Comparison of ENCODE assay signal across 20 cellular contexts in the genomic region with DNA sequence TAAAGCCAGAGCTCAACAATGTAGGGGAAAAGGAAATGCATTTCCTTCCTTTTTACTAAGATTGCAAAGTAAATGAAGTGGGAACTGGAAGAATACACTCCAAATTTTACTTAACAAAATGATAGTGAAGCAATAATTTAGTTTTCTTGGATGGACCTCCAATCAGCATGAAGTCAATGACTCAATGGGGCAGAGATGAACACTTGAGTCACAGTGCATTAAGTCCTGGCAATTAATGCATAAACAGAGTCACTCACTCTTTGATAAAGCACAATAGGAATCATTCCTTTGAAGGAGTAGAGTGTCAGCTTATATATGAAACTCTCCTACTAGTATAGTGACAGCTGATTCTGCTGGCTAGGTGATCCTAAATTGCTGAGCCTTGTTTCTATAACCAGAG.
DNase-seq lines count a peak whose midpoint lies in the region; ATAC-seq, FAIRE-seq and TF ChIP-seq lines count a peak whose summit lies in the region.
"Had no signal": no experiment of that assay in that cellular context is flagged by ENCODE, and none has a peak within 500 bp of the region (broad histone marks: within the 10 kb centered on the region; RNA-seq: fewer than 3 reads in every experiment).

No MANE protein-coding gene starts in this region.

- H3K36me3 ChIP-seq in SK-N-SH (replicated peaks in 1 of 2; ENCODE audit: control insufficient read depth in 1 of 2, insufficient read depth in 2 of 2, low read length in 1 of 2) (no peaks in the 10 kb centered on the region), endothelial cell of umbilical vein (ENCODE audit: control insufficient read depth in 2 of 2, extremely low read depth in 1 of 2, insufficient read depth in 2 of 2, low read length in 2 of 2) (no peaks in the 10 kb centered on the region)
- H3K36me3 ChIP-seq: BLaER1 had no signal

- dilution Hi-C loops in endothelial cell of umbilical vein (cut with MboI; ENCODE audit: extremely low pct_ligation_motif_present, low sequenced_read_pairs): no loop called here

- H3K27ac ChIP-seq in SK-N-SH (ENCODE audit: low read depth in 2 of 2, low read length in 1 of 2): peak overlapping the region; percentile 25 to 97; a peak in 3 of 4 replicates
- H3K27ac ChIP-seq in endothelial cell of umbilical vein (ENCODE audit: insufficient read depth, low read depth, low read length): no peak overlapping the region
- no peak overlapping the region for H3K27ac ChIP-seq in foreskin keratinocyte
- H3K27ac ChIP-seq: BLaER1, KMS-11 had no signal

- peak; percentile 25 for ATAC-seq in foreskin keratinocyte
- ATAC-seq: HCT116 had no signal

- TF ChIP-seq CTCF in SK-N-SH (IDR thresholded peaks at IDR 0.05): no peak
- TF ChIP-seq CTCF in endothelial cell of umbilical vein (IDR thresholded peaks at IDR 0.05; ENCODE audit: extremely low read depth in 1 of 2, insufficient read depth in 1 of 2, low read depth in 1 of 2, low read length in 2 of 2): no peak
- TF ChIP-seq CTCF in foreskin keratinocyte (conservative IDR thresholded peaks at IDR 0.05): no peak

- BruUV-seq in endothelial cell of umbilical vein (replicated peaks; lab: Mats Ljungman, UMichigan): no TSS peak

- TF ChIP-seq POLR2A in endothelial cell of umbilical vein (IDR thresholded peaks at IDR 0.05; ENCODE audit: low read depth, low read length): no peak

- H3K4me2 ChIP-seq in SK-N-SH: peak overlapping the region; percentile 23; the same call in 1 of the 2 replicates
- no peak overlapping the region for H3K4me2 ChIP-seq in endothelial cell of umbilical vein (ENCODE audit: insufficient read depth, low read length)
- H3K4me2 ChIP-seq: BLaER1, KMS-11 had no signal

- TF ChIP-seq EP300 in SK-N-SH (IDR thresholded peaks at IDR 0.05; ENCODE audit: borderline replicate concordance in 1 of 2, low read depth in 1 of 2, low read length in 1 of 2): no peak

- no peak for TF ChIP-seq RAD21 in SK-N-SH (IDR thresholded peaks at IDR 0.05; ENCODE audit: low read length)

- H3K9me1 ChIP-seq in endothelial cell of umbilical vein (replicated peaks; ENCODE audit: control insufficient read depth, extremely low read depth, insufficient read depth, low read length): no peaks in the 10 kb centered on the region

- peak; percentile 18 for FAIRE-seq in endothelial cell of umbilical vein (lab: Jason Lieb, UNC)
- FAIRE-seq: H1, HTR-8/SVneo had no signal

- CTCF ChIA-PET in SK-N-SH (lab: Yijun Ruan, JAX): interaction anchor here (1.0 to 2.0 kb wide), 3 partner anchors 54 to 526 kb away, joined by 3 to 14 read pairs (median 4); no protein-coding TSS in a partner anchor
- CTCF ChIA-PET in endothelial cell of umbilical vein (lab: Charles Lee): no interaction called here

- intact Hi-C loops in endothelial cell of umbilical vein (cut with micrococcal nuclease): no loop called here

- H3K27me3 ChIP-seq in SK-N-SH (ENCODE audit: insufficient read depth) (no peaks in the 10 kb centered on the region), endothelial cell of umbilical vein (ENCODE audit: control insufficient read depth in 2 of 2, insufficient read depth in 2 of 2, low read length in 2 of 2) (peaks cover 0 to 6% of the 10 kb centered on the region in 2 experiments), foreskin keratinocyte (peaks cover 8% of the 10 kb centered on the region)
- H3K27me3 ChIP-seq: BLaER1 had no signal

- H3K4me1 ChIP-seq in SK-N-SH (ENCODE audit: control insufficient read depth in 1 of 2, insufficient read depth in 2 of 2, low read depth in 1 of 2, low read length in 1 of 2) (peaks cover 0 to 35% of the 10 kb centered on the region in 2 experiments; a peak in 2 of 4 replicates), endothelial cell of umbilical vein (ENCODE audit: control insufficient read depth, extremely low read depth, insufficient read depth, low read length) (peaks cover 9% of the 10 kb centered on the region), foreskin keratinocyte (no peaks in the 10 kb centered on the region)
- H3K4me1 ChIP-seq: BLaER1 had no signal

- H3F3A ChIP-seq in SK-N-SH (replicated peaks; ENCODE audit: insufficient read depth): peaks cover 14% of the 10 kb centered on the region

- H3K9me2 ChIP-seq in SK-N-SH: no peaks in the 10 kb centered on the region

- no peaks in the 10 kb centered on the region for H4K20me1 ChIP-seq in SK-N-SH (ENCODE audit: insufficient read depth)
- no peaks in the 10 kb centered on the region for H4K20me1 ChIP-seq in endothelial cell of umbilical vein (replicated peaks; ENCODE audit: control insufficient read depth, extremely low read depth, insufficient read depth, low read length)
- H4K20me1 ChIP-seq: BLaER1 had no signal

- H3K4me3 ChIP-seq in SK-N-SH (ENCODE audit: low read depth in 2 of 2, low read length in 1 of 2) (no peak overlapping the region), endothelial cell of umbilical vein (replicated peaks in 1 of 3; ENCODE audit: insufficient read depth in 1 of 3, low read depth in 1 of 3, low read length in 3 of 3) (no peak overlapping the region)
- H3K4me3 ChIP-seq: BLaER1 had no signal

- POLR2A ChIA-PET in SK-N-SH (lab: Yijun Ruan, JAX): no interaction called here
- POLR2A ChIA-PET in endothelial cell of umbilical vein (lab: Charles Lee): no interaction called here

- H2AFZ ChIP-seq in SK-N-SH (ENCODE audit: low read depth) (no peak overlapping the region), endothelial cell of umbilical vein (ENCODE audit: low read depth, low read length) (no peak overlapping the region)

- H3K79me2 ChIP-seq in SK-N-SH (ENCODE audit: insufficient read depth): no peaks in the 10 kb centered on the region
- no peaks in the 10 kb centered on the region for H3K79me2 ChIP-seq in endothelial cell of umbilical vein (ENCODE audit: control insufficient read depth, insufficient read depth, low read length)

- H3K9ac ChIP-seq in SK-N-SH (no peak overlapping the region), endothelial cell of umbilical vein (replicated peaks; ENCODE audit: extremely low read depth, insufficient read depth, low read length) (no peak overlapping the region)
- H3K9ac ChIP-seq: BLaER1, KMS-11 had no signal

- H3K9me3 ChIP-seq in SK-N-SH: no peaks in the 10 kb centered on the region
- H3K9me3 ChIP-seq in endothelial cell of umbilical vein (replicated peaks; ENCODE audit: control insufficient read depth, insufficient read depth, low read length): no peaks in the 10 kb centered on the region
- H3K9me3 ChIP-seq: BLaER1, Caco-2 had no signal

- DNase-seq in SK-N-SH: no peak
- no peak for DNase-seq in endothelial cell of umbilical vein (ENCODE audit: low read depth, low spot score)
- DNase-seq in foreskin keratinocyte: no peak
- no peak for DNase-seq in NCI-H2196 treated with DMSO at 0.1 percent for 48 hours (lab: John Stamatoyannopoulos, UW; ENCODE audit: unreplicated experiment)
- DNase-seq in NAMALWA (ENCODE audit: low spot score): no peak
- no peak for DNase-seq in SW 1271 (lab: John Stamatoyannopoulos, UW)
- DNase-seq in activated CD8-positive, alpha-beta memory T cell treated with anti-CD3 and anti-CD28 coated beads for 24 hours: no peak
- DNase-seq: Caco-2; CD4-positive, alpha-beta T cell; DMS 273 treated with DMSO at 0.1 percent for 48 hours; IMR-90; MV-4-11; NCI-H1694; NCI-H2081; SIG-M5 had no signal

TF ChIP-seq in SK-N-SH, 30 proteins besides CTCF, POLR2A, EP300 and RAD21 (continues in another document):
- TF ChIP-seq GABPA (IDR thresholded peaks at IDR 0.05; ENCODE audit: low read depth): no peak
- TF ChIP-seq, protein P1, sequence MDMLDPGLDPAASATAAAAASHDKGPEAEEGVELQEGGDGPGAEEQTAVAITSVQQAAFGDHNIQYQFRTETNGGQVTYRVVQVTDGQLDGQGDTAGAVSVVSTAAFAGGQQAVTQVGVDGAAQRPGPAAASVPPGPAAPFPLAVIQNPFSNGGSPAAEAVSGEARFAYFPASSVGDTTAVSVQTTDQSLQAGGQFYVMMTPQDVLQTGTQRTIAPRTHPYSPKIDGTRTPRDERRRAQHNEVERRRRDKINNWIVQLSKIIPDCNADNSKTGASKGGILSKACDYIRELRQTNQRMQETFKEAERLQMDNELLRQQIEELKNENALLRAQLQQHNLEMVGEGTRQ (IDR thresholded peaks at IDR 0.05; ENCODE audit: borderline replicate concordance, low read depth, low read length): no peak
- no peak for TF ChIP-seq EZH2phosphoT487 (IDR thresholded peaks at IDR 0.05; ENCODE audit: borderline replicate concordance, low read depth)
- TF ChIP-seq FOXM1 (IDR thresholded peaks at IDR 0.05; ENCODE audit: low read depth): no peak
- no peak for TF ChIP-seq TCF12 (IDR thresholded peaks at IDR 0.05)
- no peak for TF ChIP-seq POLR2AphosphoS5 (IDR thresholded peaks at IDR 0.05; ENCODE audit: low read depth, low read length)

TF ChIP-seq in endothelial cell of umbilical vein, 7 proteins besides CTCF, POLR2A, EP300 and RAD21:
- TF ChIP-seq POLR2AphosphoS5 (IDR thresholded peaks at IDR 0.05; ENCODE audit: insufficient read depth, low read depth, low read length): no peak
- TF ChIP-seq, protein P2, sequence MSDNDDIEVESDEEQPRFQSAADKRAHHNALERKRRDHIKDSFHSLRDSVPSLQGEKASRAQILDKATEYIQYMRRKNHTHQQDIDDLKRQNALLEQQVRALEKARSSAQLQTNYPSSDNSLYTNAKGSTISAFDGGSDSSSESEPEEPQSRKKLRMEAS (IDR thresholded peaks at IDR 0.05; ENCODE audit: insufficient read depth, insufficient read length): no peak
TF ChIP-seq in endothelial cell of umbilical vein: peak in this region for 0.

Comparison
In these comparisons a context has a peak if more than half of its experiments do, and no peak if none do; other contexts are left out.
1. H3K27ac ChIP-seq: peak in SK-N-SH (2 of 2); none in endothelial cell of umbilical vein (single experiment) and foreskin keratinocyte (single experiment).